In the genomic region with DNA sequence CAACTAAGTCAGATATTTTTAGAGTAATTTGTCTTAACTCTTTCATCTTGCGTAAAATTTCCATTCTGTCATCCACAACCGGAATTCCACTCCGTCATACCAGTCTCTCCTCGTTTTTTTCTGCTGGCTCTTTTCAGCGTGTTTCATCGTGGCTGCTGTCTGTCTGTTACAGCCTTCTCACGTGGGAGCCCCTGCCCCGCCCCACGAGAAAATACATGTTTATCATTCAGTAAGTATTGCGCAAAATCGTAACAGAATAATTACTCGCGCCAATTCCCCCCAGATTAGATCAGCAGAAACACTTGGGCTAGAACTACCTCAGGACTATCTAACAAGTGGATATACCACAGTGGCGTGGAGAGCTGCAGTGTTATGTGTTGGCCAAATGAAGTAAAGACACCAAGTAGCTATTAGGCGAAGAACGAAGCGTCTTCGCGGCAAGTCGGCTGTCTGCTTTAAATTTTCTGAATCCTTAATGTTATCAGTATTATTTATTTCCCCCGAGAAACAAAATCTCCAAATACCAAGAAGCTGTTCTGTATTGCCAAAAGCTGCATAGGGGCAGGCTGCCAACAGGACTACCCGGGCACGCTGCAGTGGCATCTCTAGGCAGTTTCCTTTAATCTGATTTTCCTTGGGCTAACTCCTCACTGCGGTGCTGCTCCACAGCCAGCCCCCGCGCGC, we compare ENCODE assay signal across 8 cellular contexts. TPM values are rescaled to one million over a fixed set of nuclear protein-coding genes. Genes with fewer than 3 reads are reported as not detected.
A peak's percentile ranks its signal among the peaks of the same experiment; 100 is the strongest.
DNase-seq lines count a peak whose midpoint lies in the region; ATAC-seq, FAIRE-seq and TF ChIP-seq lines count a peak whose summit lies in the region.

No MANE protein-coding gene starts in this region.

- FAIRE-seq in RCC 7860 (lab: Jason Lieb, UNC) = no peak

- H3K36me3 Mint-ChIP-seq in T-cell (no peaks in the 10 kb centered on the region), brain (no peaks in the 10 kb centered on the region), immature natural killer cell (peaks cover 0 to 4% (median 0%) of the 10 kb centered on the region in 3 donors)

- H3K4me3 Mint-ChIP-seq in T-cell (peak overlapping the region; percentile 86 to 90 (median 87)), brain (peak overlapping the region; percentile 91 to 96 (median 93)), immature natural killer cell (peak overlapping the region; percentile 85 to 95 (median 92))

- ATAC-seq in GM18909 (IDR thresholded peaks at IDR 0.05; ENCODE audit: poor library complexity, unreplicated experiment) (peak; percentile 9), T-cell (replicated peaks in 1 of 4) (peak in 3 of 4 experiments; percentile 6 to 7 (median 6))

- no peaks in the 10 kb centered on the region for H3K9me3 Mint-ChIP-seq in T-cell
- H3K9me3 Mint-ChIP-seq in brain = peaks cover 0 to 3% (median 0%) of the 10 kb centered on the region in 5 experiments
- no peaks in the 10 kb centered on the region for H3K9me3 Mint-ChIP-seq in immature natural killer cell

- CTCF ChIA-PET in T-cell (lab: Charles Lee) = interaction anchor here (0.6 to 1.8 kb wide), 6 partner anchors 12 to 215 kb away, joined by 3 to 19 read pairs (median 5); partner anchors contain the start of gene MLLT3 (in 1 of the 2)

- H3K27ac Mint-ChIP-seq in T-cell = peak overlapping the region; percentile 53 to 66
- peak overlapping the region; percentile 39 to 89 (median 85) for H3K27ac Mint-ChIP-seq in brain
- H3K27ac Mint-ChIP-seq in immature natural killer cell = peak overlapping the region; percentile 7 to 79 (median 50)

- H3K4me1 Mint-ChIP-seq in T-cell (peaks cover 15 to 24% (median 22%) of the 10 kb centered on the region in 3 donors), brain (peaks cover 29% of the 10 kb centered on the region), immature natural killer cell (peaks cover 18 to 22% of the 10 kb centered on the region in 2 donors)

- no peak for TF ChIP-seq CTCF in brain (conservative IDR thresholded peaks at IDR 0.05)

- H3K27me3 Mint-ChIP-seq in T-cell (no peaks in the 10 kb centered on the region), brain (no peaks in the 10 kb centered on the region), immature natural killer cell (ENCODE audit: low read depth in 3 of 3) (peaks cover 0 to 6% (median 2%) of the 10 kb centered on the region in 3 donors)

- POLR2A ChIA-PET in T-cell (lab: Charles Lee) = interaction anchor here (0.6 to 2.5 kb wide), 7 partner anchors 43 to 1769 kb away, joined by 3 to 20 read pairs (median 5); partner anchors contain the start of gene MLLT3 (in 2 of the 2)

- DNase-seq in AG08396 (ENCODE audit: low spot score) (peak; percentile 66), HT-29 (ENCODE audit: low spot score) (peak; percentile 57), T-cell (peak in 26 of 34 experiments; percentile 3 to 37 (median 13)), immature natural killer cell (peak; percentile 23 to 41 (median 36)), RCC 7860 (ENCODE audit: low spot score) (no peak)
- DNase-seq in stimulated activated CD4-positive, alpha-beta T cell treated with anti-CD3 and anti-CD28 coated beads, Interleukin-12 subunit alpha, Interleukin-12 subunit beta, amount 100 ng/mL, for 4 hours = peak; percentile 32

RNA-seq across cellular contexts. Expression of gene FOCAD, which starts 0.6 kb away (rescaled TPM):
- 13.4 and 18.3 TPM in 2 replicates for total RNA-seq in HT-29 (2014; rRNA removed; shearing (Covaris generic))
- 10 to 100 TPM; 13.4 to 29.0 (median 21.3) TPM for total RNA-seq in T-cell
- 35.3 TPM for polyA plus RNA-seq in brain (ENCODE audit: insufficient read depth, low read depth, low replicate concordance)
- polyA plus RNA-seq in immature natural killer cell = 10 to 100 TPM in 2 of 3 donors, 1 to 10 TPM in 1; 9.1 to 18.5 (median 13.9) TPM
